Comparison of ENCODE assay signal across 29 cellular contexts in genomic region chrX:51026862-51027261, GRCh38.
"Had no signal": no experiment of that assay in that cellular context is flagged by ENCODE, and none has a peak within 500 bp of the region (broad histone marks: within the 10 kb centered on the region; RNA-seq: fewer than 3 reads in every experiment).

No MANE protein-coding gene starts in this region.

- H3K9ac ChIP-seq: SK-N-SH had no signal

- H3K4me1 ChIP-seq: adrenal gland, body of pancreas, breast epithelium, Peyer's patch, SJSA1 had no signal

- H3K27me3 ChIP-seq: adrenal gland, body of pancreas, MG63, Peyer's patch, SJSA1 had no signal

- DNase-seq: activated CD4-positive, alpha-beta T cell treated with anti-CD3 and anti-CD28 coated beads, Interleukin-2, amount 10 ng/mL, durations not matched to agents 24 days and 14 days; activated CD4-positive, alpha-beta T cell treated with anti-CD3 and anti-CD28 coated beads, Interleukin-2, amount 50 U/mL, for 4 hours; activated CD8-positive, alpha-beta T cell treated with anti-CD3 and anti-CD28 coated beads for 36 hours; activated gamma-delta T cell; activated naive CD4-positive, alpha-beta T cell treated with Interleukin-2 at 50 U/mL for 16 hours; activated T-cell treated with anti-CD3 and anti-CD28 coated beads, Interleukin-2, amount 50 U/mL, for 1 hour; activated T-cell treated with anti-CD3 and anti-CD28 coated beads, Interleukin-2, amount 50 U/mL, for 72 hours; adrenal gland; body of pancreas; MG63; NCI-H1048; NCI-H1436 treated with DMSO at 0.1 percent for 48 hours; NCI-H1694 treated with DMSO at 0.1 percent for 48 hours; NCI-H2029 treated with DMSO at 0.1 percent for 48 hours; NCI-H2171 treated with DMSO at 0.1 percent for 48 hours; NCI-H2227 treated with DMSO at 0.1 percent for 48 hours; NCI-H446 treated with DMSO at 0.1 percent for 48 hours; NCI-H524; NCI-H69; PC-3; Peyer's patch; RPMI8226; SHP77 treated with DMSO at 0.1 percent for 48 hours; SK-N-SH had no signal

- H3K36me3 ChIP-seq: adrenal gland, breast epithelium, MG63, Peyer's patch, SJSA1 had no signal

- H3K9me3 ChIP-seq: adrenal gland, body of pancreas, breast epithelium, MG63, Peyer's patch, SJSA1, SK-N-SH had no signal

- ATAC-seq: activated CD8-positive, alpha-beta T cell treated with anti-CD3 and anti-CD28 coated beads for 36 hours; activated naive CD4-positive, alpha-beta T cell treated with anti-CD3 and anti-CD28 coated beads, Interleukin-2, amount 50 U/mL, for 72 hours; activated T-cell treated with anti-CD3 and anti-CD28 coated beads, Interleukin-2, amount 50 U/mL, for 72 hours; activated T-helper 17 cell treated with anti-CD3 and anti-CD28 coated beads, Interleukin-2, amount 50 U/mL, for 72 hours; body of pancreas; PC-3 had no signal

- H3K4me2 ChIP-seq: SK-N-SH had no signal

- H3K27ac ChIP-seq: adrenal gland, body of pancreas, breast epithelium, coronary artery, Peyer's patch, SJSA1 had no signal

- H3K4me3 ChIP-seq: adrenal gland, body of pancreas, breast epithelium, coronary artery, MG63, Peyer's patch, SJSA1 had no signal
